ENCODE assay signal across 8 cellular contexts in genomic region chr3:71435836-71436235, GRCh38.
A peak's percentile ranks its signal among the peaks of the same experiment; 100 is the strongest.
DNase-seq lines count a peak whose midpoint lies in the region; ATAC-seq and TF ChIP-seq lines count a peak whose summit lies in the region.
"Not testable (repeated sequence)": the region's sequence is repeated elsewhere in the genome, so short reads cannot be mapped to it uniquely, and the experiment has no call there.

No MANE protein-coding gene starts in this region.

- TF ChIP-seq CTCF in CD4-positive, alpha-beta T cell (IDR thresholded peaks at IDR 0.05); PC-3 (conservative IDR thresholded peaks at IDR 0.05; ENCODE audit: low read depth, low read length); mesothelial cell of epicardium (IDR thresholded peaks at IDR 0.05; ENCODE audit: unreplicated experiment); osteoblast (IDR thresholded peaks at IDR 0.05; ENCODE audit: extremely low read depth, low read depth, low read length); smooth muscle cell (IDR thresholded peaks at IDR 0.05; ENCODE audit: borderline replicate concordance, insufficient read depth, poor library complexity, severe bottlenecking); vagina (IDR thresholded peaks at IDR 0.05): not testable (repeated sequence)

- H3K27ac Mint-ChIP-seq in CD4-positive, alpha-beta T cell: peak overlapping the region; percentile 94
- H3K27ac Mint-ChIP-seq in activated naive CD4-positive, alpha-beta T cell treated with anti-CD3 and anti-CD28 coated beads, Interleukin-2, amount 50 U/mL, for 24 hours: peak overlapping the region; percentile 89
- H3K27ac Mint-ChIP-seq in central memory CD8-positive, alpha-beta T cell (ENCODE audit: low read depth): peak overlapping the region; percentile 86
- H3K27ac Mint-ChIP-seq in mesothelial cell of epicardium: peak overlapping the region; percentile 75

- not testable (repeated sequence) for H2AFZ ChIP-seq in PC-3 (ENCODE audit: low read length); osteoblast (ENCODE audit: low read length); smooth muscle cell (ENCODE audit: low read depth)

- H3K79me2 ChIP-seq in PC-3 (ENCODE audit: low read length); smooth muscle cell (ENCODE audit: low read depth): not testable (repeated sequence)
- peaks cover 63% of the 10 kb centered on the region for H3K79me2 ChIP-seq in osteoblast (ENCODE audit: insufficient read depth, low read length)

- H3K4me2 ChIP-seq in PC-3 (ENCODE audit: low read length) (peak overlapping the region; percentile 52), osteoblast (ENCODE audit: insufficient read depth, low read length) (peak overlapping the region; percentile 67), smooth muscle cell (peak overlapping the region; percentile 70)

- H3K27ac ChIP-seq in CD4-positive, alpha-beta T cell (ENCODE audit: low read depth, low read length): not testable (repeated sequence)
- H3K27ac ChIP-seq in PC-3 (ENCODE audit: low read length): peak overlapping the region; percentile 46
- H3K27ac ChIP-seq in osteoblast (ENCODE audit: low read depth, low read length): peak overlapping the region; percentile 86
- peak overlapping the region; percentile 86 for H3K27ac ChIP-seq in smooth muscle cell (ENCODE audit: low read depth)
- peak overlapping the region; percentile 40 for H3K27ac ChIP-seq in vagina

- H3K4me3 ChIP-seq in PC-3 (ENCODE audit: low read length); osteoblast (ENCODE audit: insufficient read depth, low read length); smooth muscle cell; vagina: not testable (repeated sequence)

- intact Hi-C loops in CD4-positive, alpha-beta T cell (cut with DNase I, micrococcal nuclease); vagina (cut with DNase I): not testable (repeated sequence)
- intact Hi-C loops in PC-3 (cut with micrococcal nuclease): loop anchor here (1.0 to 2.0 kb wide), 2 partner anchors 11 to 97 kb away; no protein-coding TSS in a partner anchor

- not testable (repeated sequence) for H3K27me3 Mint-ChIP-seq in CD4-positive, alpha-beta T cell; activated naive CD4-positive, alpha-beta T cell treated with anti-CD3 and anti-CD28 coated beads, Interleukin-2, amount 50 U/mL, for 24 hours; central memory CD8-positive, alpha-beta T cell; mesothelial cell of epicardium (ENCODE audit: low read depth)

- H3K4me1 Mint-ChIP-seq in CD4-positive, alpha-beta T cell (ENCODE audit: low read depth): peaks cover 93% of the 10 kb centered on the region
- H3K4me1 Mint-ChIP-seq in activated naive CD4-positive, alpha-beta T cell treated with anti-CD3 and anti-CD28 coated beads, Interleukin-2, amount 50 U/mL, for 24 hours: peaks cover 93% of the 10 kb centered on the region
- peaks cover 79% of the 10 kb centered on the region for H3K4me1 Mint-ChIP-seq in central memory CD8-positive, alpha-beta T cell
- peaks cover 62% of the 10 kb centered on the region for H3K4me1 Mint-ChIP-seq in mesothelial cell of epicardium

- ATAC-seq in CD4-positive, alpha-beta T cell (ENCODE audit: poor library complexity); PC-3; central memory CD8-positive, alpha-beta T cell (replicated peaks; ENCODE audit: extremely low read depth, poor library complexity, severe bottlenecking): not testable (repeated sequence)

- H3K4me1 ChIP-seq in PC-3 (ENCODE audit: insufficient read depth, low read length) (peaks cover 29% of the 10 kb centered on the region), osteoblast (ENCODE audit: insufficient read depth, low read length) (peaks cover 20% of the 10 kb centered on the region), vagina (peaks cover 73% of the 10 kb centered on the region)
- H3K4me1 ChIP-seq in smooth muscle cell (ENCODE audit: low read depth): not testable (repeated sequence)

- CTCF ChIA-PET in CD4-positive, alpha-beta T cell (lab: Charles Lee); PC-3 (lab: Charles Lee): not testable (repeated sequence)

- POLR2A ChIA-PET in CD4-positive, alpha-beta T cell (lab: Charles Lee); PC-3 (lab: Charles Lee; ENCODE audit: unreplicated experiment): not testable (repeated sequence)

- not testable (repeated sequence) for H3K9me3 ChIP-seq in CD4-positive, alpha-beta T cell (ENCODE audit: control insufficient read depth, low read length); PC-3 (ENCODE audit: low read length); osteoblast (ENCODE audit: low read depth, low read length); smooth muscle cell (replicated peaks; ENCODE audit: low read depth); vagina

- not testable (repeated sequence) for H3K27me3 ChIP-seq in CD4-positive, alpha-beta T cell (ENCODE audit: control insufficient read depth, insufficient read depth, low read length); PC-3 (ENCODE audit: low read length); osteoblast (ENCODE audit: insufficient read depth, low read length); smooth muscle cell (ENCODE audit: low read depth); vagina

- H3K4me3 Mint-ChIP-seq in CD4-positive, alpha-beta T cell; central memory CD8-positive, alpha-beta T cell; mesothelial cell of epicardium: not testable (repeated sequence)
- H3K4me3 Mint-ChIP-seq in activated naive CD4-positive, alpha-beta T cell treated with anti-CD3 and anti-CD28 coated beads, Interleukin-2, amount 50 U/mL, for 24 hours: peak overlapping the region; percentile 38

- not testable (repeated sequence) for H4K20me1 ChIP-seq in PC-3 (ENCODE audit: low read length); osteoblast (ENCODE audit: insufficient read depth, low read length); smooth muscle cell (ENCODE audit: low read depth)

- not testable (repeated sequence) for TF ChIP-seq POLR2A in vagina (IDR thresholded peaks at IDR 0.05)

- not testable (repeated sequence) for H3F3A ChIP-seq in PC-3 (ENCODE audit: low read length, unreplicated experiment); smooth muscle cell (ENCODE audit: low read depth)

- not testable (repeated sequence) for BruUV-seq in PC-3 (replicated peaks; lab: Mats Ljungman, UMichigan)

- not testable (repeated sequence) for H3K9me3 Mint-ChIP-seq in CD4-positive, alpha-beta T cell; activated naive CD4-positive, alpha-beta T cell treated with anti-CD3 and anti-CD28 coated beads, Interleukin-2, amount 50 U/mL, for 24 hours; central memory CD8-positive, alpha-beta T cell; mesothelial cell of epicardium

- H3K36me3 ChIP-seq in PC-3 (ENCODE audit: low read depth, low read length); osteoblast (ENCODE audit: insufficient read depth, low read length); smooth muscle cell (ENCODE audit: low read depth); vagina: not testable (repeated sequence)

- DNase-seq in CD4-positive, alpha-beta T cell; PC-3; central memory CD8-positive, alpha-beta T cell (ENCODE audit: low spot score in 2 of 2); mesothelial cell of epicardium (ENCODE audit: low spot score in 2 of 2, unreplicated experiment in 2 of 2); osteoblast (ENCODE audit: insufficient read length, low spot score, missing footprints); smooth muscle cell (lab: John Stamatoyannopoulos, UW; ENCODE audit: unreplicated experiment); vagina (ENCODE audit: extremely low spot score in 2 of 2): not testable (repeated sequence)

- H3K9ac ChIP-seq in PC-3 (ENCODE audit: low read length): not testable (repeated sequence)
- H3K9ac ChIP-seq in smooth muscle cell (ENCODE audit: low read depth): peak overlapping the region; percentile 27

- H3K36me3 Mint-ChIP-seq in CD4-positive, alpha-beta T cell (ENCODE audit: low read depth): peaks cover 60% of the 10 kb centered on the region
- not testable (repeated sequence) for H3K36me3 Mint-ChIP-seq in activated naive CD4-positive, alpha-beta T cell treated with anti-CD3 and anti-CD28 coated beads, Interleukin-2, amount 50 U/mL, for 24 hours; mesothelial cell of epicardium
- peaks cover 12% of the 10 kb centered on the region for H3K36me3 Mint-ChIP-seq in central memory CD8-positive, alpha-beta T cell (ENCODE audit: insufficient read depth)

- 38% methylated on average over 1 of the region's 7 CpGs for whole genome bisulfite sequencing in smooth muscle cell (ENCODE audit: low lambda C conversion rate)

- not testable (repeated sequence) for H3K9me2 ChIP-seq in PC-3 (replicated peaks; ENCODE audit: low read length)
